In the genomic region with DNA sequence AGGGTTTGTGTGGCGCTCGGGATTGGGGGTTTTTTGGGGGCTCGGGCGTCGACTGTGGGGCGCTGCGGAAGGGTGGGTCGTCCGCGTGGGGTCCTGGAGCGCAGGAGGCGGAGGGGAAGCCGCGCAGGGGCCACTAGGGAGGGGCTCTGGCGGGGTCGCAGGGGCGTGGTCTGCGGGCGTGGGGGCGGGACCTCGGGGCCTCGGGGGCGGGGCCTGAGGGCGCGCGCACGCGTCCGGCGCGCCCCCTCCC, we compare ENCODE assay signal across 8 cellular contexts. TPM values are rescaled to one million over a fixed set of nuclear protein-coding genes. Genes with fewer than 3 reads are reported as not detected.
DNase-seq lines count a peak whose midpoint lies in the region; TF ChIP-seq lines count a peak whose summit lies in the region.
"Not testable (repeated sequence)": the region's sequence is repeated elsewhere in the genome, so short reads cannot be mapped to it uniquely, and the experiment has no call there.

Gene EPN2, plus strand, starts transcription at position 228 of the 250 bp plus-strand sequence. CDS start 45,754 bp downstream, outside the sequence.

- peak within 1 kb of the TSS; percentile 88 for H3K4me3 Mint-ChIP-seq in endodermal cell
- H3K4me3 Mint-ChIP-seq in immature natural killer cell: peak within 1 kb of the TSS; percentile 78 to 86 (median 85)
- peak within 1 kb of the TSS; percentile 84 for H3K4me3 Mint-ChIP-seq in osteocyte (ENCODE audit: unreplicated experiment)

- CTCF ChIA-PET in SK-N-SH (lab: Yijun Ruan, JAX): not testable (repeated sequence)

- peak within 1 kb of the TSS; percentile 86; the same call in 1 of the 2 replicates for H2AFZ ChIP-seq in SK-N-SH (ENCODE audit: low read depth)

- not testable (repeated sequence) for H3K27me3 ChIP-seq in SK-N-SH (ENCODE audit: insufficient read depth); endodermal cell (ENCODE audit: control insufficient read depth, insufficient read depth, low read length, poor library complexity, severe bottlenecking)

- POLR2A ChIA-PET in SK-N-SH (lab: Yijun Ruan, JAX): interaction anchor here (1.4 kb wide), 1 partner anchor 106 kb away, joined by 3 read pairs; no protein-coding TSS in a partner anchor

- TF ChIP-seq CTCF in SK-N-SH (IDR thresholded peaks at IDR 0.05); endodermal cell (conservative IDR thresholded peaks at IDR 0.05): not testable (repeated sequence)
- TF ChIP-seq CTCF in osteocyte (IDR thresholded peaks at IDR 0.05): peak; percentile 31

- H3F3A ChIP-seq in SK-N-SH (replicated peaks; ENCODE audit: insufficient read depth): not testable (repeated sequence)

- DNase-seq in AG20443 (ENCODE audit: low spot score) (peak; percentile 89), HCEC 1CT (peak; percentile 36), SK-N-SH (peak; percentile 94), endodermal cell (peak; percentile 91), osteocyte (ENCODE audit: extremely low spot score, unreplicated experiment) (peak; percentile 88)
- DNase-seq in activated gamma-delta T cell treated with anti-CD3 and anti-CD28 coated beads, Interleukin-2, amount 50 U/mL, for 16 hours (ENCODE audit: low read depth): peak; percentile 22
- DNase-seq in immature natural killer cell: not testable (repeated sequence)
- DNase-seq in stimulated activated CD8-positive, alpha-beta memory T cell treated with anti-CD3 and anti-CD28 coated beads, Interleukin-4, amount 100 ng/mL, for 48 hours: peak; percentile 73

- H3K9me2 ChIP-seq in SK-N-SH: not testable (repeated sequence)

- H3K9ac ChIP-seq in SK-N-SH (peak within 1 kb of the TSS; percentile 80), endodermal cell (ENCODE audit: extremely low read depth, low read length, poor library complexity, severe bottlenecking) (peak within 1 kb of the TSS; percentile 72)

- H3K4me2 ChIP-seq in SK-N-SH: peak within 1 kb of the TSS; percentile 94

- H3K4me1 ChIP-seq in SK-N-SH (ENCODE audit: control insufficient read depth in 1 of 2, insufficient read depth in 2 of 2, low read depth in 1 of 2, low read length in 1 of 2): peaks cover 4 to 12% of the 10 kb centered on the region in 2 experiments; a peak in 3 of 4 replicates
- H3K4me1 ChIP-seq in endodermal cell (ENCODE audit: control insufficient read depth, insufficient read depth, low read length): not testable (repeated sequence)

- TF ChIP-seq EP300 in SK-N-SH (IDR thresholded peaks at IDR 0.05; ENCODE audit: borderline replicate concordance in 1 of 2, low read depth in 1 of 2, low read length in 1 of 2): not testable (repeated sequence)

- H4K20me1 ChIP-seq in SK-N-SH (ENCODE audit: insufficient read depth): peaks cover 28% of the 10 kb centered on the region; the same call in 1 of the 2 replicates

- H3K9me3 ChIP-seq in SK-N-SH; endodermal cell (ENCODE audit: control insufficient read depth, low read length): not testable (repeated sequence)

- H3K79me2 ChIP-seq in SK-N-SH (ENCODE audit: insufficient read depth): peaks cover 47% of the 10 kb centered on the region

- WGBS in SK-N-SH (ENCODE audit: low lambda C conversion rate): no CpG with 5 or more reads among the region's 31 CpGs
- 0% methylated on average over 17 of the region's 31 CpGs; no CpG with 5 or more reads in 1 of the 2 experiments for WGBS in endodermal cell (ENCODE audit: insufficient coverage in 1 of 2, insufficient read length in 1 of 2), 2 experiments

- not testable (repeated sequence) for TF ChIP-seq RAD21 in SK-N-SH (IDR thresholded peaks at IDR 0.05; ENCODE audit: low read length)

- not testable (repeated sequence) for H3K36me3 Mint-ChIP-seq in endodermal cell (ENCODE audit: low read depth); immature natural killer cell; osteocyte (ENCODE audit: unreplicated experiment)

- H3K4me3 ChIP-seq in SK-N-SH (ENCODE audit: low read depth in 2 of 2, low read length in 1 of 2) (peak within 1 kb of the TSS; percentile 96 to 99), endodermal cell (ENCODE audit: low read length) (peak within 1 kb of the TSS; percentile 94)

- not testable (repeated sequence) for H3K36me3 ChIP-seq in SK-N-SH (replicated peaks in 1 of 2; ENCODE audit: control insufficient read depth in 1 of 2, insufficient read depth in 2 of 2, low read length in 1 of 2); endodermal cell (ENCODE audit: control insufficient read depth, insufficient read depth, low read length)

- H3K27ac Mint-ChIP-seq in endodermal cell (peak within 1 kb of the TSS; percentile 74), immature natural killer cell (peak within 1 kb of the TSS in 2 of 6 donors; percentile 26 to 73), osteocyte (ENCODE audit: unreplicated experiment) (peak within 1 kb of the TSS; percentile 40)

- H3K4me1 Mint-ChIP-seq in endodermal cell, immature natural killer cell: not testable (repeated sequence)
- H3K4me1 Mint-ChIP-seq in osteocyte (ENCODE audit: unreplicated experiment): peaks cover 16% of the 10 kb centered on the region

- H3K27me3 Mint-ChIP-seq in endodermal cell (ENCODE audit: insufficient read depth); osteocyte (ENCODE audit: unreplicated experiment): not testable (repeated sequence)
- peaks cover 4 to 11% (median 5%) of the 10 kb centered on the region in 3 donors for H3K27me3 Mint-ChIP-seq in immature natural killer cell (ENCODE audit: low read depth in 3 of 3)

- peak within 1 kb of the TSS; percentile 54 to 83; a peak in 3 of 4 replicates for H3K27ac ChIP-seq in SK-N-SH (ENCODE audit: low read depth in 2 of 2, low read length in 1 of 2)
- H3K27ac ChIP-seq in endodermal cell (ENCODE audit: low read depth, low read length): not testable (repeated sequence)

- not testable (repeated sequence) for H3K9me3 Mint-ChIP-seq in endodermal cell; immature natural killer cell; osteocyte (ENCODE audit: unreplicated experiment)

RNA-seq across cellular contexts. Expression of gene EPN2, which starts in this region (rescaled TPM):
- polyA plus RNA-seq in SK-N-SH (2012; rRNA removed): 34.5 and 38.9 TPM in 2 replicates
- polyA plus RNA-seq in SK-N-SH (2012; cell fraction: cytosol; rRNA removed): 22.2 and 27.3 TPM in 2 replicates
- polyA plus RNA-seq in SK-N-SH (2012; cell fraction: nucleus; rRNA removed): 53.5 and 63.0 TPM in 2 replicates
- 10 to 100 TPM; 46.0 to 50.9 TPM for total RNA-seq in endodermal cell
- polyA plus RNA-seq in endodermal cell (2013, experiment 1 of 2): 27.7 TPM
- 29.1 TPM for polyA plus RNA-seq in endodermal cell (2013, experiment 2 of 2)
- polyA plus RNA-seq in immature natural killer cell: 1 to 10 TPM in 1 of 3 donors, under 1 TPM in 1, not detected in 1; 0.84 to 8.1 TPM
- 49.5 and 54.7 TPM in 2 replicates for total RNA-seq in osteocyte
